In genomic region chr2:25341753-25342371, GRCh38 we compare ENCODE assay signal across 8 cellular contexts. TPM values are rescaled to one million over a fixed set of nuclear protein-coding genes. Genes with fewer than 3 reads are reported as not detected.
A peak's percentile ranks its signal among the peaks of the same experiment; 100 is the strongest.
DNase-seq lines count a peak whose midpoint lies in the region; ATAC-seq and TF ChIP-seq lines count a peak whose summit lies in the region.

DNMT3A (minus strand) TSS chr2:25341925; CDS start chr2:25313984, 27,941 bp downstream.

- H3K27ac Mint-ChIP-seq in activated CD4-positive, alpha-beta memory T cell treated with anti-CD3 and anti-CD28 coated beads, Interleukin-2, amount 10 ng/mL, durations not matched to agents 7 days and 5 days = peak within 1 kb of the TSS; percentile 62

- no peaks in the 10 kb centered on the region for H3K27me3 ChIP-seq in lower lobe of right lung (ENCODE audit: low read depth)

- peaks cover 24% of the 10 kb centered on the region for H3K4me1 Mint-ChIP-seq in activated CD4-positive, alpha-beta memory T cell treated with anti-CD3 and anti-CD28 coated beads, Interleukin-2, amount 10 ng/mL, durations not matched to agents 7 days and 5 days

- POLR2A ChIA-PET in activated CD4-positive, alpha-beta memory T cell treated with anti-CD3 and anti-CD28 coated beads, Interleukin-2, amount 10 ng/mL, durations not matched to agents 7 days and 5 days (lab: Charles Lee) = interaction anchor here (0.7 to 2.1 kb wide), 10 partner anchors 20 to 225 kb away, joined by 3 to 13 read pairs (median 4); no protein-coding TSS in a partner anchor

- intact Hi-C loops in lower lobe of right lung (cut with DNase I) = no loop called here

- H3K4me3 ChIP-seq in lower lobe of right lung = peak within 1 kb of the TSS; percentile 75

- no peaks in the 10 kb centered on the region for H3K36me3 Mint-ChIP-seq in activated CD4-positive, alpha-beta memory T cell treated with anti-CD3 and anti-CD28 coated beads, Interleukin-2, amount 10 ng/mL, durations not matched to agents 7 days and 5 days (ENCODE audit: low read depth)

- CTCF ChIA-PET in activated CD4-positive, alpha-beta memory T cell treated with anti-CD3 and anti-CD28 coated beads, Interleukin-2, amount 10 ng/mL, durations not matched to agents 7 days and 5 days (lab: Charles Lee) = interaction anchor here (0.6 to 2.1 kb wide), 11 partner anchors 9 to 262 kb away, joined by 3 to 13 read pairs (median 4); no protein-coding TSS in a partner anchor

- ATAC-seq in GM18502 (IDR thresholded peaks at IDR 0.05; ENCODE audit: poor library complexity, unreplicated experiment) (peak; percentile 35), HG02970 (IDR thresholded peaks at IDR 0.05; ENCODE audit: low FRiP score, unreplicated experiment) (peak; percentile 6), lower lobe of right lung (peak; percentile 42 to 47)

- no peaks in the 10 kb centered on the region for H3K9me3 Mint-ChIP-seq in activated CD4-positive, alpha-beta memory T cell treated with anti-CD3 and anti-CD28 coated beads, Interleukin-2, amount 10 ng/mL, durations not matched to agents 7 days and 5 days

- H3K4me3 Mint-ChIP-seq in activated CD4-positive, alpha-beta memory T cell treated with anti-CD3 and anti-CD28 coated beads, Interleukin-2, amount 10 ng/mL, durations not matched to agents 7 days and 5 days = peak within 1 kb of the TSS; percentile 83

- H3K36me3 ChIP-seq in lower lobe of right lung = no peaks in the 10 kb centered on the region

- no peak for TF ChIP-seq CTCF in lower lobe of right lung (IDR thresholded peaks at IDR 0.05)

- H3K27ac ChIP-seq in lower lobe of right lung = peak within 1 kb of the TSS; percentile 64

- no peaks in the 10 kb centered on the region for H3K27me3 Mint-ChIP-seq in activated CD4-positive, alpha-beta memory T cell treated with anti-CD3 and anti-CD28 coated beads, Interleukin-2, amount 10 ng/mL, durations not matched to agents 7 days and 5 days

- H3K9me3 ChIP-seq in lower lobe of right lung = no peaks in the 10 kb centered on the region

- DNase-seq in 8988T (peak; percentile 78), NCI-H2227 (lab: John Stamatoyannopoulos, UW; ENCODE audit: unreplicated experiment) (peak; percentile 77), lower lobe of right lung (peak; percentile 79)
- peak; percentile 64 for DNase-seq in activated CD4-positive, alpha-beta memory T cell treated with anti-CD3 and anti-CD28 coated beads, Interleukin-2, amount 10 ng/mL, durations not matched to agents 7 days and 5 days
- DNase-seq in effector CD8-positive, alpha-beta T cell (lab: John Stamatoyannopoulos, UW) = peak; percentile 20
- DNase-seq in stimulated activated CD8-positive, alpha-beta memory T cell treated with anti-CD3 and anti-CD28 coated beads, Interleukin-12 subunit alpha, Interleukin-12 subunit beta, amount 100 ng/mL, for 4 hours (ENCODE audit: low read depth) = peak; percentile 60

- H3K4me1 ChIP-seq in lower lobe of right lung = peaks cover 36% of the 10 kb centered on the region

RNA-seq across cellular contexts. Expression of gene DNMT3A, which starts in this region (rescaled TPM):
- total RNA-seq in activated CD4-positive, alpha-beta memory T cell treated with anti-CD3 and anti-CD28 coated beads, Interleukin-2, amount 10 ng/mL, durations not matched to agents 7 days and 5 days = 10 to 100 TPM; 43.2 to 45.5 TPM
- 35.6 TPM for total RNA-seq in lower lobe of right lung

Comparison
In these comparisons a context has a peak if more than half of its experiments do, and no peak if none do; other contexts are left out.
1. Peak in every context shown above with its lines: DNase-seq, ATAC-seq, H3K4me3 ChIP-seq and H3K27ac ChIP-seq.
2. DNase-seq: peak in every context shown above with its lines; median percentile 79 in lower lobe of right lung; 78 in 8988T; 77 in NCI-H2227; 64 in activated CD4-positive, alpha-beta memory T cell treated with anti-CD3 and anti-CD28 coated beads, Interleukin-2, amount 10 ng/mL, durations not matched to agents 7 days and 5 days; 60 in stimulated activated CD8-positive, alpha-beta memory T cell treated with anti-CD3 and anti-CD28 coated beads, Interleukin-12 subunit alpha, Interleukin-12 subunit beta, amount 100 ng/mL, for 4 hours; 20 in effector CD8-positive, alpha-beta T cell.